Comparison of ENCODE assay signal across 20 cellular contexts in the genomic region with DNA sequence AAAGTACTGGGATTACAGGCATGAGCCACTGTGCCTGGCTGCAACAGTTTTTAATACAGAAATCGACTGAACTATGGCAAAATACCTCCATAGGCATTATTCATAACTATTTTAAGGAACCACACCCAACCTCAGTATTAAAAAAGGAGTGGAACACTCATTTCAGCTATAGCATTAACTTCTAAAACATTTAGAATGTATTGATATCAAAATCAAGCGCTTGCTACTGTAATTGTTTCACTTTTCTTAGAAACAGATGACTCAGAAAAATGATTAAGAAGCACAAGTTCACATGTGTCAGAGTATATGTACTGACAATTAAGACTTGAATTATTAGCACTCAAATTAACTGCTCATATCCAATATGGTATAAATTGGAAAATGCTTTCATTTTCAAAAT. TPM values are rescaled to one million over a fixed set of nuclear protein-coding genes. Genes with fewer than 3 reads are reported as not detected.
DNase-seq lines count a peak whose midpoint lies in the region; ATAC-seq, FAIRE-seq and TF ChIP-seq lines count a peak whose summit lies in the region.
"Had no signal": no experiment of that assay in that cellular context is flagged by ENCODE, and none has a peak within 500 bp of the region (broad histone marks: within the 10 kb centered on the region; RNA-seq: fewer than 3 reads in every experiment).

No MANE protein-coding gene starts in this region.

- no peaks in the 10 kb centered on the region for H3K27me3 Mint-ChIP-seq in activated T-cell treated with anti-CD3 and anti-CD28 coated beads, Interleukin-2, amount 50 U/mL, for 4 hours (ENCODE audit: low read depth)
- H3K27me3 Mint-ChIP-seq in T-helper 17 cell (no peaks in the 10 kb centered on the region), chondrocyte (ENCODE audit: low read depth) (no peaks in the 10 kb centered on the region)
- H3K27me3 Mint-ChIP-seq: CD4-positive, alpha-beta memory T cell; IgD-negative memory B cell had no signal

- DNase-seq in activated T-cell treated with anti-CD3 and anti-CD28 coated beads, Interleukin-2, amount 50 U/mL, for 4 hours: no peak
- no peak for DNase-seq in activated T-cell treated with anti-CD3 and anti-CD28 coated beads, Interleukin-2, amount 50 U/mL, for 1 hour
- DNase-seq in T-helper 17 cell (no peak), chondrocyte (ENCODE audit: low spot score) (no peak), omental fat pad (ENCODE audit: low spot score) (no peak), GM19239 (ENCODE audit: insufficient read length, low spot score) (no peak), nucleus accumbens (lab: John Stamatoyannopoulos, UW) (no peak)
- DNase-seq: CD4-positive, alpha-beta memory T cell; DMS153; GF-D8; Kasumi-1; MM.1S; NCI-H1092; NCI-H1436 treated with DMSO at 0.1 percent for 48 hours; NCI-H2029; NCI-H526; PC-9 had no signal

- peaks cover 12% of the 10 kb centered on the region for H3K36me3 Mint-ChIP-seq in activated T-cell treated with anti-CD3 and anti-CD28 coated beads, Interleukin-2, amount 50 U/mL, for 4 hours (ENCODE audit: insufficient read depth)
- H3K36me3 Mint-ChIP-seq in T-helper 17 cell (ENCODE audit: low read depth): peaks cover 3% of the 10 kb centered on the region
- H3K36me3 Mint-ChIP-seq in chondrocyte (ENCODE audit: low read depth): peaks cover 6% of the 10 kb centered on the region

- no peaks in the 10 kb centered on the region for H3K9me3 Mint-ChIP-seq in activated T-cell treated with anti-CD3 and anti-CD28 coated beads, Interleukin-2, amount 50 U/mL, for 4 hours
- H3K9me3 Mint-ChIP-seq in chondrocyte (ENCODE audit: low read depth): no peaks in the 10 kb centered on the region
- H3K9me3 Mint-ChIP-seq: CD4-positive, alpha-beta memory T cell; IgD-negative memory B cell had no signal

- H3K4me1 Mint-ChIP-seq in activated T-cell treated with anti-CD3 and anti-CD28 coated beads, Interleukin-2, amount 50 U/mL, for 4 hours (ENCODE audit: low read depth): peaks cover 19% of the 10 kb centered on the region
- peaks cover 18% of the 10 kb centered on the region for H3K4me1 Mint-ChIP-seq in T-helper 17 cell
- H3K4me1 Mint-ChIP-seq in chondrocyte (ENCODE audit: low read depth): peaks cover 13% of the 10 kb centered on the region
- H3K4me1 Mint-ChIP-seq: GM23338 had no signal

- TF ChIP-seq CTCF in chondrocyte (IDR thresholded peaks at IDR 0.05) (no peak), omental fat pad (IDR thresholded peaks at IDR 0.05) (no peak)

- no peak for FAIRE-seq in GM19239 (lab: Jason Lieb, UNC)
- FAIRE-seq: A549 had no signal

- H3K4me3 Mint-ChIP-seq in activated T-cell treated with anti-CD3 and anti-CD28 coated beads, Interleukin-2, amount 50 U/mL, for 4 hours: no peak overlapping the region
- H3K4me3 Mint-ChIP-seq in T-helper 17 cell: no peak overlapping the region
- H3K4me3 Mint-ChIP-seq in chondrocyte (ENCODE audit: unreplicated experiment): no peak overlapping the region
- H3K4me3 Mint-ChIP-seq: CD4-positive, alpha-beta memory T cell; GM23338; IgD-negative memory B cell had no signal

- ATAC-seq in activated T-cell treated with anti-CD3 and anti-CD28 coated beads, Interleukin-2, amount 50 U/mL, for 4 hours: peak; percentile 65
- ATAC-seq in T-helper 17 cell (no peak), omental fat pad (ENCODE audit: low FRiP score) (peak; percentile 19)
- ATAC-seq: A549, GM23338 had no signal

- no peaks in the 10 kb centered on the region for H3K9me3 ChIP-seq in T-helper 17 cell (ENCODE audit: control insufficient read depth, low read length, poor library complexity, severe bottlenecking)
- H3K9me3 ChIP-seq: A549 had no signal

- H3K27ac Mint-ChIP-seq in T-helper 17 cell (peak overlapping the region; percentile 59), chondrocyte (ENCODE audit: unreplicated experiment) (peak overlapping the region; percentile 89)
- H3K27ac Mint-ChIP-seq: GM23338, IgD-negative memory B cell had no signal

RNA-seq across cellular contexts. Expression of a gene that starts 15.1 kb away (rescaled TPM):
- 10 to 100 TPM; 28.8 to 34.4 (median 30.1) TPM for total RNA-seq in activated T-cell treated with anti-CD3 and anti-CD28 coated beads, Interleukin-2, amount 50 U/mL, for 4 hours
- 10 to 100 TPM; 43.8 to 48.0 TPM for total RNA-seq in T-helper 17 cell
- total RNA-seq in chondrocyte: 67.9 to 75.1 TPM (median 74.5 TPM) in 3 replicates
- total RNA-seq in omental fat pad: 100 to 1,000 TPM in 2 of 4 donors, 10 to 100 TPM in 2; 66.7 to 117 (median 88.4) TPM

RNA-seq across cellular contexts. Expression of a gene that starts 15.2 kb away (rescaled TPM):
- 10 to 100 TPM; 30.2 to 32.7 (median 30.4) TPM for total RNA-seq in activated T-cell treated with anti-CD3 and anti-CD28 coated beads, Interleukin-2, amount 50 U/mL, for 4 hours
- total RNA-seq in T-helper 17 cell: 10 to 100 TPM; 46.8 to 54.0 TPM
- 32.5 to 36.1 TPM (median 35.6 TPM) in 3 replicates for total RNA-seq in chondrocyte
- total RNA-seq in omental fat pad: 10 to 100 TPM; 23.9 to 53.3 (median 39.8) TPM

RNA-seq across cellular contexts. Expression of a gene that starts 39.8 kb away (rescaled TPM):
- not detected for total RNA-seq in activated T-cell treated with anti-CD3 and anti-CD28 coated beads, Interleukin-2, amount 50 U/mL, for 4 hours
- under 1 TPM in 1 of 2 donors, not detected in 1; 0.50 TPM for total RNA-seq in T-helper 17 cell
- not detected in 3 replicates for total RNA-seq in chondrocyte
- 1 to 10 TPM in 1 of 4 donors, not detected in 3; 1.1 TPM for total RNA-seq in omental fat pad
- total RNA-seq: GM23338, PC-9 had no signal
